ENCODE assay signal across 8 cellular contexts in genomic region chr6:147203311-147204059, GRCh38. TPM values are rescaled to one million over a fixed set of nuclear protein-coding genes. Genes with fewer than 3 reads are reported as not detected.
DNase-seq lines count a peak whose midpoint lies in the region; ATAC-seq and TF ChIP-seq lines count a peak whose summit lies in the region.

No MANE protein-coding gene starts in this region.

- peak overlapping the region; percentile 83 for H3K4me3 Mint-ChIP-seq in activated naive CD4-positive, alpha-beta T cell treated with anti-CD3 and anti-CD28 coated beads for 36 hours

- H3K27me3 Mint-ChIP-seq in activated naive CD4-positive, alpha-beta T cell treated with anti-CD3 and anti-CD28 coated beads for 36 hours (ENCODE audit: low read depth) = no peaks in the 10 kb centered on the region

- H3K27ac ChIP-seq in SJSA1 (peak overlapping the region; percentile 71), temporal lobe (ENCODE audit: low read depth, low read length) (peak overlapping the region; percentile 98)

- H3K36me3 Mint-ChIP-seq in activated naive CD4-positive, alpha-beta T cell treated with anti-CD3 and anti-CD28 coated beads for 36 hours (ENCODE audit: low read depth) = peaks cover 4% of the 10 kb centered on the region

- no peaks in the 10 kb centered on the region for H3K27me3 ChIP-seq in SJSA1 (replicated peaks)

- TF ChIP-seq CTCF in LNCaP clone FGC (IDR thresholded peaks at IDR 0.05; ENCODE audit: control insufficient read depth, extremely low read depth, insufficient read depth) (no peak), omental fat pad (IDR thresholded peaks at IDR 0.05) (no peak)

- intact Hi-C loops in activated naive CD4-positive, alpha-beta T cell treated with anti-CD3 and anti-CD28 coated beads for 36 hours (cut with micrococcal nuclease) = loop anchor here (1.0 to 10.0 kb wide), 8 partner anchors 8 to 1941 kb away; partner anchors contain the start of genes EPM2A and FBXO30

- H3K4me1 ChIP-seq in ES-I3 (ENCODE audit: insufficient read depth, low read length) = no peaks in the 10 kb centered on the region
- H3K4me1 ChIP-seq in SJSA1 (replicated peaks) = peaks cover 14% of the 10 kb centered on the region

- H3K9me3 ChIP-seq in ES-I3 (ENCODE audit: control insufficient read depth, insufficient read depth, low read length) (no peaks in the 10 kb centered on the region), SJSA1 (replicated peaks) (no peaks in the 10 kb centered on the region)

- DNase-seq in H4 (ENCODE audit: low spot score) = peak; percentile 19
- no peak for DNase-seq in LNCaP clone FGC (ENCODE audit: low read depth)
- DNase-seq in SJSA1 (ENCODE audit: low read depth in 1 of 2, low spot score in 2 of 2) = peak; percentile 76 to 79
- peak; percentile 56 for DNase-seq in activated naive CD4-positive, alpha-beta T cell treated with anti-CD3 and anti-CD28 coated beads for 36 hours
- DNase-seq in globus pallidus (ENCODE audit: low spot score) = peak; percentile 83
- DNase-seq in omental fat pad (ENCODE audit: low spot score) = peak; percentile 24

- no peaks in the 10 kb centered on the region for H3K9me3 Mint-ChIP-seq in activated naive CD4-positive, alpha-beta T cell treated with anti-CD3 and anti-CD28 coated beads for 36 hours

- H3K4me1 Mint-ChIP-seq in activated naive CD4-positive, alpha-beta T cell treated with anti-CD3 and anti-CD28 coated beads for 36 hours (ENCODE audit: low read depth) = peaks cover 25% of the 10 kb centered on the region

- CTCF ChIA-PET in activated naive CD4-positive, alpha-beta T cell treated with anti-CD3 and anti-CD28 coated beads for 36 hours (lab: Charles Lee) = no interaction called here

- ATAC-seq in omental fat pad (ENCODE audit: low FRiP score) = peak; percentile 88

- no peaks in the 10 kb centered on the region for H3K36me3 ChIP-seq in ES-I3 (ENCODE audit: insufficient read depth, low read length)
- H3K36me3 ChIP-seq in SJSA1 = no peaks in the 10 kb centered on the region

- peak overlapping the region; percentile 82 for H3K9ac ChIP-seq in ES-I3 (ENCODE audit: low read depth, low read length)

- H3K4me3 ChIP-seq in LNCaP clone FGC (ENCODE audit: low read depth, low read length) = peak overlapping the region; percentile 58
- peak overlapping the region; percentile 92 for H3K4me3 ChIP-seq in SJSA1

- peak overlapping the region; percentile 99 for H3K27ac Mint-ChIP-seq in activated naive CD4-positive, alpha-beta T cell treated with anti-CD3 and anti-CD28 coated beads for 36 hours

RNA-seq across cellular contexts. Expression of gene STXBP5, which starts 0.7 kb away (rescaled TPM):
- 7.7 and 18.5 TPM in 2 replicates for total RNA-seq in H4 (2014; rRNA removed; shearing (Covaris generic))
- 12.4 and 19.5 TPM in 2 replicates for total RNA-seq in SJSA1 (2014; rRNA removed; shearing (Covaris generic))
- total RNA-seq in activated naive CD4-positive, alpha-beta T cell treated with anti-CD3 and anti-CD28 coated beads for 36 hours = 1 to 10 TPM; 9.4 to 9.5 TPM
- total RNA-seq in omental fat pad (10 to 100 TPM; 19.7 to 37.2 (median 22.6) TPM), temporal lobe (104 TPM)
